In genomic region chr20:47305667-47306066, GRCh38 we compare ENCODE assay signal across 16 cellular contexts. TPM values are rescaled to one million over a fixed set of nuclear protein-coding genes. Genes with fewer than 3 reads are reported as not detected.
A peak's percentile ranks its signal among the peaks of the same experiment; 100 is the strongest.
DNase-seq lines count a peak whose midpoint lies in the region; ATAC-seq, FAIRE-seq and TF ChIP-seq lines count a peak whose summit lies in the region.
"Had no signal": no experiment of that assay in that cellular context is flagged by ENCODE, and none has a peak within 500 bp of the region (broad histone marks: within the 10 kb centered on the region; RNA-seq: fewer than 3 reads in every experiment).

No MANE protein-coding gene starts in this region.

- H3K27ac Mint-ChIP-seq in GM23338 = peak overlapping the region; percentile 59; the same call in 1 of the 2 replicates
- no peak overlapping the region for H3K27ac Mint-ChIP-seq in glutamatergic neuron (ENCODE audit: unreplicated experiment)

- H3K4me3 Mint-ChIP-seq in GM23338 (no peak overlapping the region), glutamatergic neuron (ENCODE audit: unreplicated experiment) (no peak overlapping the region)
- H3K4me3 Mint-ChIP-seq: brain had no signal

- H3K27me3 ChIP-seq in GM23338 (ENCODE audit: insufficient read depth) (no peaks in the 10 kb centered on the region), small intestine (ENCODE audit: control insufficient read depth in 2 of 2, insufficient read depth in 2 of 2, low read length in 2 of 2) (no peaks in the 10 kb centered on the region)
- H3K27me3 ChIP-seq: dorsolateral prefrontal cortex had no signal

- DNase-seq in GM23338 (ENCODE audit: low spot score) (no peak), RWPE1 (ENCODE audit: low spot score) (no peak), cardiac fibroblast (ENCODE audit: low read depth in 2 of 2) (peak; percentile 62 to 79), posterior vena cava (ENCODE audit: low spot score) (peak; percentile 35), small intestine (no peak), glutamatergic neuron (no peak)
- DNase-seq: activated CD4-positive, alpha-beta T cell treated with anti-CD3 and anti-CD28 coated beads for 4 hours; dorsolateral prefrontal cortex; Karpas-422; left ventricle myocardium inferior; NCI-H1436; psoas muscle; SHP77 had no signal

- CTCF ChIA-PET in RWPE1 (lab: Yijun Ruan, JAX) = interaction anchor here (0.7 to 3.6 kb wide), 4 partner anchors 72 to 317 kb away, joined by 3 to 31 read pairs (median 4); no protein-coding TSS in a partner anchor

- H3K27ac ChIP-seq in GM23338 (ENCODE audit: low read depth) (peak overlapping the region; percentile 88), RWPE1 (peak overlapping the region; percentile 71), small intestine (ENCODE audit: low read depth in 1 of 2, low read length in 1 of 2) (no peak overlapping the region)
- H3K27ac ChIP-seq: psoas muscle had no signal

- peaks cover 100% of the 10 kb centered on the region for H3K79me2 ChIP-seq in GM23338 (replicated peaks; ENCODE audit: insufficient read depth)

- H3K36me3 Mint-ChIP-seq in GM23338 (ENCODE audit: low read depth) (peaks cover 89% of the 10 kb centered on the region), glutamatergic neuron (ENCODE audit: unreplicated experiment) (no peaks in the 10 kb centered on the region)

- no peak for ATAC-seq in GM23338
- ATAC-seq in HG03039 (IDR thresholded peaks at IDR 0.05; ENCODE audit: unreplicated experiment) = no peak
- ATAC-seq: psoas muscle had no signal

- H3K27me3 Mint-ChIP-seq in GM23338 (ENCODE audit: insufficient read depth, low read depth, poor library complexity) (peaks cover 24% of the 10 kb centered on the region), glutamatergic neuron (ENCODE audit: unreplicated experiment) (no peaks in the 10 kb centered on the region)
- H3K27me3 Mint-ChIP-seq: brain had no signal

- TF ChIP-seq CTCF in GM23338 (conservative IDR thresholded peaks at IDR 0.05; ENCODE audit: low read depth in 2 of 2) (no peak), RWPE1 (conservative IDR thresholded peaks at IDR 0.05; ENCODE audit: low read depth) (no peak), cardiac fibroblast (IDR thresholded peaks at IDR 0.05; ENCODE audit: low read depth, low read length) (no peak), glutamatergic neuron (IDR thresholded peaks at IDR 0.05; ENCODE audit: partially characterized antibody, unreplicated experiment) (no peak)

- H3K4me2 ChIP-seq in GM23338 = no peak overlapping the region

- POLR2A ChIA-PET in RWPE1 (lab: Yijun Ruan, JAX; ENCODE audit: low non-redundant PET) = no interaction called here

- intact Hi-C loops in posterior vena cava (cut with DNase I) = no loop called here

- H3K9me3 Mint-ChIP-seq in GM23338 (no peaks in the 10 kb centered on the region; the same call in 2 of the 3 replicates), glutamatergic neuron (ENCODE audit: unreplicated experiment) (peaks cover 2% of the 10 kb centered on the region)
- H3K9me3 Mint-ChIP-seq: brain had no signal

- whole genome bisulfite sequencing in small intestine, 3 donors = 84 to 89% (median 88%) methylated on average over 4 of the region's 4 CpGs

- H3K36me3 ChIP-seq in GM23338 (ENCODE audit: insufficient read depth) = peaks cover 27% of the 10 kb centered on the region
- peaks cover 14 to 23% of the 10 kb centered on the region in 2 donors for H3K36me3 ChIP-seq in small intestine (ENCODE audit: control insufficient read depth in 2 of 2, insufficient read depth in 2 of 2, low read length in 2 of 2)

- peaks cover 8% of the 10 kb centered on the region for H4K20me1 ChIP-seq in GM23338 (replicated peaks; ENCODE audit: insufficient read depth)

- H3K4me1 ChIP-seq in GM23338 (ENCODE audit: insufficient read depth) = peaks cover 39% of the 10 kb centered on the region
- H3K4me1 ChIP-seq in small intestine (ENCODE audit: control insufficient read depth in 2 of 2, insufficient read depth in 1 of 2, low read depth in 1 of 2, low read length in 1 of 2) = peaks cover 0 to 2% of the 10 kb centered on the region in 2 donors
- H3K4me1 ChIP-seq: psoas muscle had no signal

- H3F3A ChIP-seq in GM23338 (replicated peaks; ENCODE audit: low read depth) = peaks cover 14% of the 10 kb centered on the region

- no peaks in the 10 kb centered on the region for H3K9me3 ChIP-seq in small intestine (ENCODE audit: control insufficient read depth, low read depth)
- H3K9me3 ChIP-seq: left ventricle myocardium inferior, psoas muscle had no signal

- no peaks in the 10 kb centered on the region for H3K9me2 ChIP-seq in GM23338 (ENCODE audit: insufficient read depth)

- H3K4me3 ChIP-seq in GM23338 (no peak overlapping the region), cardiac fibroblast (replicated peaks in 1 of 2; ENCODE audit: low read depth in 2 of 2, low read length in 2 of 2) (no peak overlapping the region), small intestine (ENCODE audit: low read depth in 1 of 2, low read length in 2 of 2) (no peak overlapping the region)
- H3K4me3 ChIP-seq: dorsolateral prefrontal cortex, left ventricle myocardium inferior, psoas muscle had no signal

- no peak overlapping the region for H2AFZ ChIP-seq in GM23338

- FAIRE-seq in small intestine (lab: Jason Lieb, UNC) = no peak
- FAIRE-seq: GM18507 had no signal

- H3K4me1 Mint-ChIP-seq in GM23338 = peaks cover 46% of the 10 kb centered on the region
- H3K4me1 Mint-ChIP-seq in glutamatergic neuron (ENCODE audit: low read depth, unreplicated experiment) = peaks cover under 1% of the 10 kb centered on the region

TF ChIP-seq in GM23338, 12 proteins besides CTCF, POLR2A, EP300 and RAD21:
- no peak for TF ChIP-seq EZH2 (IDR thresholded peaks at IDR 0.05; ENCODE audit: low read depth, unreplicated experiment)

RNA-seq across cellular contexts. Expression of gene ZMYND8, which starts 50.8 kb away (rescaled TPM):
- total RNA-seq in GM23338 (2014; rRNA removed; shearing (Covaris generic)) = 64.2 and 70.9 TPM in 2 replicates
- polyA plus RNA-seq in GM23338 (2016; fragmentation: Nextera tagmentation; extraction: Ambion mirVana) (122 and 128 TPM in 2 replicates), small intestine (10 to 100 TPM in 2 of 3 donors, 1 to 10 TPM in 1; 9.2 to 19.9 (median 12.8) TPM)
- total RNA-seq in posterior vena cava (10 to 100 TPM; 28.0 to 29.3 TPM), glutamatergic neuron (ENCODE audit: unreplicated experiment) (116 TPM)

Comparison
In these comparisons a context has a peak if more than half of its experiments do, and no peak if none do; other contexts are left out.
1. DNase-seq: peak in cardiac fibroblast (2 of 2) and posterior vena cava (single experiment); none in GM23338 (single experiment), RWPE1 (single experiment), small intestine (single experiment) and glutamatergic neuron (single experiment).
2. H3K27ac ChIP-seq: peak in GM23338 (single experiment) and RWPE1 (single experiment); none in small intestine (0 of 2).